1 cellular context compared by ENCODE assay signal in the genomic region with DNA sequence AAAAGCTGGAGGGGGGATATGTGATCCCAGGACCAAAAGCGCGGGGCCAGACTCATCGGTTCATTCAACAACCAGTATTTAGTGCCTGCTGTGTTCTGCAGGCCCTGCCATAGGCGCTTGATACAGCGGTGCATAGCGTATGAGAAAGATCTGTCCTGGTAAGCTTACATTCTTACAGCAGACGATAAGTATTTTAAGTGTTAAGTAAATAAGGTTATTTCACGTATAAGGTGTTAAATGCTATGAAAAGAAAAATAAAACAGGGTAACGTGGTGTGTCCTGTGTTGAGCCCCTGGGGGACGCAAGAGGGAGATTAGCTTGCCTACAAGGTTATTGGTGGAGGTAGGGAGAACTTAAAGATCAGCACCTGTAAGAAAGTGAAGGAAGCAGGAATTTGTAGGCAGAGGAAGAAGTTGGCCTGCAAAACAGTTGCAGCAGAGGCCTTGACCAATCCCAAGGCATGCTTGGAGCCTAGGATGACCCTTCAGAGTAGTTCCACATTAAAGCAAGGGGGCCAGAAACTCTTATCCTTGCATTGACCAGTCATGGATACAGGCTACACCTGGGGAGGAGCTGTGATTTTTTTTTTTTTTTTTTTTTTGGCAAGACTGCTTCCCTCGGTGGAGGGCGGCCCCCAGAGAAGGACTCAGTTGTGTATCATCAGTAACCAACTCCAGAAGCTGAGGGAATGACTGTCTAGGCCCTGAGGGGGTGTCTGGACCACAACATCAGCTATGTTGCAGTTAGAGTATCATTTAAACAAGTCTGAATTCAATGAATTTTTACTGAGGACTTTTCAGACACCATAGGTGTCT.
TF ChIP-seq lines count a peak whose summit lies in the region.

No MANE protein-coding gene starts in this region.

TF ChIP-seq in HCT116, 20 proteins besides CTCF, POLR2A, EP300 and RAD21 (continued from another document):
- no peak for TF ChIP-seq REST (IDR thresholded peaks at IDR 0.05; ENCODE audit: low read depth)
- 0 out of 2 replicates have a peak, but pooled peaks have one; percentile 9 for TF ChIP-seq SRF (IDR thresholded peaks at IDR 0.05; ENCODE audit: low read depth)
- TF ChIP-seq SIN3A (IDR thresholded peaks at IDR 0.05; ENCODE audit: low read depth): peak; percentile 12; the same call in 1 of the 2 replicates
- TF ChIP-seq ZFX (IDR thresholded peaks at IDR 0.05): no peak
